ENCODE assay signal across 23 cellular contexts in genomic region chr9:124135813-124136365, GRCh38.
"Had no signal": no experiment of that assay in that cellular context is flagged by ENCODE, and none has a peak within 500 bp of the region (broad histone marks: within the 10 kb centered on the region; RNA-seq: fewer than 3 reads in every experiment).

No MANE protein-coding gene starts in this region.

- H3K4me3 ChIP-seq: coronary artery, dorsolateral prefrontal cortex had no signal

- H3K27me3 ChIP-seq: brain microvascular endothelial cell, dorsolateral prefrontal cortex had no signal

- FAIRE-seq: astrocyte, bronchial epithelial cell, frontal cortex had no signal

- H3K27ac ChIP-seq: brain microvascular endothelial cell, coronary artery, dorsolateral prefrontal cortex had no signal

- H3K36me3 ChIP-seq: brain microvascular endothelial cell had no signal

- DNase-seq: activated CD4-positive, alpha-beta memory T cell treated with anti-CD3 and anti-CD28 coated beads for 36 hours; activated CD4-positive, alpha-beta T cell treated with anti-CD3 and anti-CD28 coated beads for 36 hours; activated CD4-positive, alpha-beta T cell treated with anti-CD3 and anti-CD28 coated beads, Interleukin-2, amount 10 ng/mL, durations not matched to agents 24 days and 14 days; activated CD4-positive, CD25-positive, alpha-beta regulatory T cell; activated CD4-positive, CD25-positive, alpha-beta regulatory T cell treated with anti-CD3 and anti-CD28 coated beads, Interleukin-2, amount 50 U/mL, for 72 hours; activated CD8-positive, alpha-beta memory T cell treated with anti-CD3 and anti-CD28 coated beads for 24 hours; activated effector memory CD4-positive, alpha-beta T cell treated with Interleukin-2 at 50 U/mL for 16 hours; activated gamma-delta T cell treated with Interleukin-2 at 50 U/mL for 16 hours; activated naive CD4-positive, alpha-beta T cell treated with anti-CD3 and anti-CD28 coated beads, Interleukin-2, amount 50 U/mL, for 16 hours; activated naive CD4-positive, alpha-beta T cell treated with Interleukin-2 at 50 U/mL for 16 hours; activated T-cell treated with anti-CD3 and anti-CD28 coated beads, Interleukin-2, amount 50 U/mL, for 4 hours; amniotic stem cell; anterior cingulate cortex; brain microvascular endothelial cell; dorsolateral prefrontal cortex; effector memory CD4-positive, alpha-beta T cell; endodermal cell; foreskin fibroblast; T-cell had no signal
